Comparison of ENCODE assay signal across 29 cellular contexts in the genomic region with DNA sequence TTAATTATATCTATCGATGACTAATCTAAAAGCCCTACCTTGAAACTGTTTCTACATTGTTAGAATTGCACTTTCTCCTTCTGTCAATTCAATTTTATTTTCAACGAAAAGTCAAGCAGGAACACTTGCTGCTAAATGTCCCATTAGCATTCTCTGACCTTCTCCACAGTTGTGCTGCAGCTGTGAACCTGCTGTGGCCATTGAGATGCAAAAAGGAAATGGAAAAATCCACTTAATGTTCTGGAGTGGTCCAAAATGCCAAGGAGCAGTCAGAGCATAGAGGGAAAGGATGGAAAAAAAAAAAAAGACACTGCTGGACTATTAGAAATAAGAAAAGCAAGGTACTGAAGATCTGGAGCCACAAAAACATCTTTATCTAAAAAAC.
"Had no signal": no experiment of that assay in that cellular context is flagged by ENCODE, and none has a peak within 500 bp of the region (broad histone marks: within the 10 kb centered on the region; RNA-seq: fewer than 3 reads in every experiment).

No MANE protein-coding gene starts in this region.

- H3K9me3 ChIP-seq: esophagus squamous epithelium, heart right ventricle, left lung, mucosa of descending colon, neutrophil, right lobe of liver, thoracic aorta, tibial nerve, upper lobe of left lung, uterus had no signal

- DNase-seq: cortex of kidney; effector memory CD8-positive, alpha-beta T cell; erythroblast; esophagus squamous epithelium; foreskin melanocyte; glutamatergic neuron; heart right ventricle; hippocampal formation; left cardiac atrium; left lung; mesenchymal stem cell; mucosa of descending colon; naive B cell; right lobe of liver; small intestine; stimulated activated CD4-positive, alpha-beta T cell treated with anti-CD3 and anti-CD28 coated beads, Interleukin-15, amount 100 ng/mL, for 24 hours; stimulated activated CD4-positive, alpha-beta T cell treated with anti-CD3 and anti-CD28 coated beads, Interleukin-2, amount 100 ng/mL, for 48 hours; stimulated activated naive B cell treated with anti-CD40 and anti-IgM and Interleukin-4, amounts not matched to agents 10 μg/mL and 1 μg/mL and 100 μg/mL, for 72 hours; upper lobe of left lung; uterus had no signal

- H3K9me3 Mint-ChIP-seq: effector memory CD8-positive, alpha-beta T cell; mesothelial cell of epicardium; stimulated activated naive CD8-positive, alpha-beta T cell treated with anti-CD3 and anti-CD28 coated beads, Interleukin-15, Interleukin-2, amounts not matched to agents 100 ng/mL and 50 ng/mL, for 24 hours had no signal

- ATAC-seq: effector memory CD8-positive, alpha-beta T cell; heart right ventricle; left cardiac atrium; left lung; mucosa of descending colon; natural killer cell treated with Interleukin-12 subunit alpha and Interleukin-12 subunit beta and Interleukin-15 and Interleukin-18, amount 100 ng/mL, for 72 hours; right lobe of liver; stimulated activated naive B cell treated with anti-CD40 and anti-IgM and Interleukin-4, amounts not matched to agents 10 μg/mL and 1 μg/mL and 100 μg/mL, for 72 hours had no signal

- H3K27ac Mint-ChIP-seq: effector memory CD8-positive, alpha-beta T cell; mesothelial cell of epicardium; naive B cell; natural killer cell treated with Interleukin-12 subunit alpha and Interleukin-12 subunit beta and Interleukin-15 and Interleukin-18, amount 100 ng/mL, for 72 hours; progenitor cell of endocrine pancreas; stimulated activated naive B cell treated with anti-CD40 and anti-IgM and Interleukin-4, amounts not matched to agents 10 μg/mL and 1 μg/mL and 100 μg/mL, for 72 hours; stimulated activated naive CD8-positive, alpha-beta T cell treated with anti-CD3 and anti-CD28 coated beads, Interleukin-15, Interleukin-2, amounts not matched to agents 100 ng/mL and 50 ng/mL, for 24 hours had no signal

- H3K79me2 ChIP-seq: parathyroid adenoma had no signal

- H3K36me3 ChIP-seq: esophagus squamous epithelium, heart right ventricle, left lung, neutrophil, right lobe of liver, thoracic aorta, tibial nerve, upper lobe of left lung, uterus had no signal

- H2AFZ ChIP-seq: parathyroid adenoma had no signal

- H3K27ac ChIP-seq: esophagus squamous epithelium, heart right ventricle, left lung, neutrophil, parathyroid adenoma, right lobe of liver, thoracic aorta, tibial nerve, upper lobe of left lung, uterus had no signal

- H3K4me3 Mint-ChIP-seq: effector memory CD8-positive, alpha-beta T cell; mesothelial cell of epicardium; naive B cell; natural killer cell treated with Interleukin-12 subunit alpha and Interleukin-12 subunit beta and Interleukin-15 and Interleukin-18, amount 100 ng/mL, for 72 hours; neural crest cell; stimulated activated naive B cell treated with anti-CD40 and anti-IgM and Interleukin-4, amounts not matched to agents 10 μg/mL and 1 μg/mL and 100 μg/mL, for 72 hours; stimulated activated naive CD8-positive, alpha-beta T cell treated with anti-CD3 and anti-CD28 coated beads, Interleukin-15, Interleukin-2, amounts not matched to agents 100 ng/mL and 50 ng/mL, for 24 hours had no signal

- H3K9ac ChIP-seq: parathyroid adenoma had no signal

- H3K4me1 ChIP-seq: esophagus squamous epithelium, parathyroid adenoma, right lobe of liver, upper lobe of left lung, uterus had no signal

- H3K4me3 ChIP-seq: esophagus squamous epithelium, heart right ventricle, left lung, mucosa of descending colon, right lobe of liver, thoracic aorta, tibial nerve, upper lobe of left lung, uterus had no signal

- H3K4me1 Mint-ChIP-seq: naive B cell; stimulated activated naive B cell treated with anti-CD40 and anti-IgM and Interleukin-4, amounts not matched to agents 10 μg/mL and 1 μg/mL and 100 μg/mL, for 72 hours had no signal

- H3K27me3 Mint-ChIP-seq: effector memory CD8-positive, alpha-beta T cell; naive B cell; progenitor cell of endocrine pancreas; stimulated activated naive B cell treated with anti-CD40 and anti-IgM and Interleukin-4, amounts not matched to agents 10 μg/mL and 1 μg/mL and 100 μg/mL, for 72 hours had no signal

- H3K27me3 ChIP-seq: esophagus squamous epithelium, left lung, neutrophil, right lobe of liver, tibial nerve, upper lobe of left lung, uterus had no signal

- H3K36me3 Mint-ChIP-seq: mesothelial cell of epicardium; naive B cell; natural killer cell treated with Interleukin-12 subunit alpha and Interleukin-12 subunit beta and Interleukin-15 and Interleukin-18, amount 100 ng/mL, for 72 hours; stimulated activated naive B cell treated with anti-CD40 and anti-IgM and Interleukin-4, amounts not matched to agents 10 μg/mL and 1 μg/mL and 100 μg/mL, for 72 hours had no signal
